1 cellular context compared by ENCODE assay signal in genomic region chr15:78753359-78753659, GRCh38. TPM values are rescaled to one million over a fixed set of nuclear protein-coding genes. Genes with fewer than 3 reads are reported as not detected.
"Had no signal": no experiment of that assay in that cellular context is flagged by ENCODE, and none has a peak within 500 bp of the region (broad histone marks: within the 10 kb centered on the region; RNA-seq: fewer than 3 reads in every experiment).

No MANE protein-coding gene starts in this region.

RNA-seq across cellular contexts. Expression of gene ADAMTS7, which starts 58.0 kb away (rescaled TPM):
- total RNA-seq: T-helper 17 cell had no signal
